ENCODE assay signal across 35 cellular contexts in genomic region chrX:151771726-151772125, GRCh38. TPM values are rescaled to one million over a fixed set of nuclear protein-coding genes. Genes with fewer than 3 reads are reported as not detected.
"Had no signal": no experiment of that assay in that cellular context is flagged by ENCODE, and none has a peak within 500 bp of the region (broad histone marks: within the 10 kb centered on the region; RNA-seq: fewer than 3 reads in every experiment).

No MANE protein-coding gene starts in this region.

- H3K27ac ChIP-seq: left ventricle myocardium inferior, neural progenitor cell, neutrophil, ovary, right atrium auricular region, right lobe of liver, suprapubic skin, thoracic aorta, tibial nerve, upper lobe of left lung had no signal

- ATAC-seq: natural killer cell; right lobe of liver; stimulated activated memory B cell treated with anti-CD40 and anti-IgM and Interleukin-4, amounts not matched to agents 10 μg/mL and 1 μg/mL and 100 μg/mL, for 72 hours had no signal

- H3K4me3 ChIP-seq: left ventricle myocardium inferior, lung, neural progenitor cell, ovary, right atrium auricular region, right lobe of liver, smooth muscle cell, suprapubic skin, thoracic aorta, tibial nerve, upper lobe of left lung had no signal

- H3K36me3 ChIP-seq: left ventricle myocardium inferior, neural progenitor cell, neutrophil, ovary, right atrium auricular region, right lobe of liver, suprapubic skin, thoracic aorta, tibial nerve, upper lobe of left lung had no signal

- FAIRE-seq: islet of Langerhans had no signal

- H3K27me3 ChIP-seq: neural progenitor cell, neutrophil, ovary, right atrium auricular region, right lobe of liver, suprapubic skin, tibial nerve, upper lobe of left lung had no signal

- H3K9me3 ChIP-seq: left ventricle myocardium inferior, neutrophil, ovary, right lobe of liver, suprapubic skin, thoracic aorta, tibial nerve, upper lobe of left lung had no signal

- DNase-seq: hypothalamus; immature natural killer cell; left ventricle myocardium inferior; naive B cell; natural killer cell; nephron progenitor cell; occipital lobe; ovary; right lobe of liver; stimulated activated CD4-positive, alpha-beta T cell treated with anti-CD3 and anti-CD28 coated beads, Interleukin-1b, Interleukin-23, amount 100 ng/mL, for 48 hours; stimulated activated CD4-positive, alpha-beta T cell treated with anti-CD3 and anti-CD28 coated beads, Interleukin-2, amount 100 ng/mL, for 48 hours; stimulated activated CD4-positive, alpha-beta T cell treated with anti-CD3 and anti-CD28 coated beads, Interleukin-4, amount 100 ng/mL, for 4 hours; stimulated activated CD8-positive, alpha-beta memory T cell treated with anti-CD3 and anti-CD28 coated beads, Interleukin-4, amount 100 ng/mL, for 48 hours; stimulated activated naive CD4-positive, alpha-beta T cell treated with Interleukin-2 at 50 U/mL for 16 hours; upper lobe of left lung had no signal

RNA-seq across cellular contexts. Expression of gene CNGA2, which starts 37.2 kb away (rescaled TPM):
- total RNA-seq: kidney epithelial cell, left ventricle myocardium inferior, lower leg skin, lung, mesothelial cell of epicardium, mononuclear cell, natural killer cell, occipital lobe, ovary, progenitor cell of endocrine pancreas, pulmonary artery endothelial cell, renal cortical epithelial cell, right atrium auricular region, right lobe of liver, skeletal muscle tissue, smooth muscle cell, subcutaneous adipose tissue, suprapubic skin, thoracic aorta, tibial nerve, upper lobe of left lung, urinary bladder had no signal

RNA-seq across cellular contexts. Expression of gene FATE1, which starts 55.9 kb away (rescaled TPM):
- total RNA-seq: kidney epithelial cell, left ventricle myocardium inferior, mesothelial cell of epicardium, mononuclear cell, natural killer cell, occipital lobe, ovary, progenitor cell of endocrine pancreas, pulmonary artery endothelial cell, renal cortical epithelial cell, right atrium auricular region, right lobe of liver, smooth muscle cell, subcutaneous adipose tissue, suprapubic skin, thoracic aorta, tibial nerve, urinary bladder had no signal
